Comparison of ENCODE assay signal across 22 cellular contexts in the genomic region with DNA sequence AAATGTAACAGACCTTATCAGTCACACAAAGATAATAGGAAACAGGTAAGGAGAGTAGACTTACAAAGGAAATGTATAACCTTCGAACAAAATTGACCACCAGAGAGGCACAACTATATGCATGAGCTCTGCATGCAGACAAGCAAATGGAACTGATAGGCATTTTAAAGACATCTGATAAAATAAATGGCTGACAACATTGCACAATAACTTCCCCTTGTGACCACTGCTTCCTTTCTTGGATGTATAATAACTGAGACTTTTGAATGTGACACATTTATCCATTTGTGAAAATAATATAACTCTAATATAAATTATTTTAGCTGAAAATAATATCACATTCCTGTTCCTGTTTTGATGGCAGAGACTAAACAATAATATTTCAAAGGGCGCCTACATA.
"Had no signal": no experiment of that assay in that cellular context is flagged by ENCODE, and none has a peak within 500 bp of the region (broad histone marks: within the 10 kb centered on the region; RNA-seq: fewer than 3 reads in every experiment).

No MANE protein-coding gene starts in this region.

- H3K27ac ChIP-seq: RWPE1 had no signal

- H3K27me3 Mint-ChIP-seq: T-cell had no signal

- H3K4me1 Mint-ChIP-seq: T-cell had no signal

- H3K9me3 ChIP-seq: MG63, SK-N-SH had no signal

- ATAC-seq: Panc1, PC-3, T-cell had no signal

- H3K4me3 Mint-ChIP-seq: T-cell had no signal

- H3K36me3 ChIP-seq: MG63 had no signal

- H3K27ac Mint-ChIP-seq: T-cell had no signal

- H3K27me3 ChIP-seq: MG63 had no signal

- H3K36me3 Mint-ChIP-seq: T-cell had no signal

- DNase-seq: KBM-7, MG63, MV-4-11, NCI-H1092, NCI-H1105 treated with DMSO at 0.1 percent for 48 hours, NCI-H1417 treated with DMSO at 0.1 percent for 48 hours, NCI-H146, NCI-H1694 treated with DMSO at 0.1 percent for 48 hours, NCI-H1930, NCI-H2081, NCI-H2107, NCI-H2227 treated with DMSO at 0.1 percent for 48 hours, NCI-H524, NCI-H526 treated with DMSO at 0.1 percent for 48 hours, NCI-H748 treated with DMSO at 0.1 percent for 48 hours, PC-3, SHP77, SK-N-SH, SW 1271, T-cell had no signal
